8 cellular contexts compared by ENCODE assay signal in genomic region chr2:66577331-66578041, GRCh38.
DNase-seq lines count a peak whose midpoint lies in the region; ATAC-seq, FAIRE-seq and TF ChIP-seq lines count a peak whose summit lies in the region.

No MANE protein-coding gene starts in this region.

- H3K4me3 Mint-ChIP-seq in GM23338 (peak overlapping the region; percentile 74), astrocyte (ENCODE audit: unreplicated experiment) (peak overlapping the region; percentile 66)

- H3K27me3 Mint-ChIP-seq in GM23338 (ENCODE audit: insufficient read depth, low read depth, poor library complexity) (peaks cover 15% of the 10 kb centered on the region), astrocyte (ENCODE audit: low read depth, unreplicated experiment) (peaks cover 46% of the 10 kb centered on the region)

- peak overlapping the region; percentile 86 for H3K4me2 ChIP-seq in GM23338
- peak overlapping the region; percentile 96 for H3K4me2 ChIP-seq in astrocyte (ENCODE audit: low read length)

- H3K36me3 Mint-ChIP-seq in GM23338 (ENCODE audit: low read depth) (no peaks in the 10 kb centered on the region), astrocyte (ENCODE audit: low read depth, unreplicated experiment) (no peaks in the 10 kb centered on the region)

- H3K4me1 ChIP-seq in GM23338 (ENCODE audit: insufficient read depth) (peaks cover 40% of the 10 kb centered on the region), astrocyte (ENCODE audit: insufficient read depth, low read length) (peaks cover 25% of the 10 kb centered on the region), gastrocnemius medialis (peaks cover 19 to 30% of the 10 kb centered on the region in 2 donors)

- H4K20me1 ChIP-seq in GM23338 (replicated peaks; ENCODE audit: insufficient read depth) (peaks cover 6% of the 10 kb centered on the region; the same call in 1 of the 2 replicates), astrocyte (ENCODE audit: insufficient read depth, low read length) (no peaks in the 10 kb centered on the region)

- no peaks in the 10 kb centered on the region for H3K9me2 ChIP-seq in GM23338 (ENCODE audit: insufficient read depth)

- no peaks in the 10 kb centered on the region for H3K36me3 ChIP-seq in GM23338 (ENCODE audit: insufficient read depth)
- H3K36me3 ChIP-seq in astrocyte (ENCODE audit: insufficient read depth, low read length) = no peaks in the 10 kb centered on the region
- H3K36me3 ChIP-seq in gastrocnemius medialis = no peaks in the 10 kb centered on the region

- H3K9me3 Mint-ChIP-seq in GM23338 = peaks cover 4% of the 10 kb centered on the region; the same call in 2 of the 3 replicates
- no peaks in the 10 kb centered on the region for H3K9me3 Mint-ChIP-seq in astrocyte (ENCODE audit: unreplicated experiment)

- intact Hi-C loops in gastrocnemius medialis (cut with DNase I; ENCODE audit: low total_unique reads) = loop anchor here (10.0 kb wide), 1 partner anchor 1267 kb away; no protein-coding TSS in a partner anchor

- peak overlapping the region; percentile 61 for H3K4me3 ChIP-seq in GM23338
- H3K4me3 ChIP-seq in astrocyte (ENCODE audit: insufficient read depth, low read depth, low read length) = peak overlapping the region; percentile 40
- peak overlapping the region; percentile 10 for H3K4me3 ChIP-seq in iPS-11a (ENCODE audit: low read depth, low read length)
- H3K4me3 ChIP-seq in gastrocnemius medialis = peak overlapping the region; percentile 40 to 67 (median 44)

- no peak overlapping the region for H3K27ac ChIP-seq in GM23338 (ENCODE audit: low read depth)
- H3K27ac ChIP-seq in astrocyte (ENCODE audit: low read depth, low read length) = no peak overlapping the region
- no peak overlapping the region for H3K27ac ChIP-seq in gastrocnemius medialis

- ATAC-seq in GM23338 (peak; percentile 5), gastrocnemius medialis (peak; percentile 18 to 29), GM18498 (IDR thresholded peaks at IDR 0.05; ENCODE audit: unreplicated experiment) (no peak), GM19463 (IDR thresholded peaks at IDR 0.05; ENCODE audit: unreplicated experiment) (no peak)

- no peak for TF ChIP-seq POLR2A in gastrocnemius medialis (IDR thresholded peaks at IDR 0.05)

- FAIRE-seq in astrocyte (lab: Jason Lieb, UNC) = no peak

- H3K9ac ChIP-seq in astrocyte (ENCODE audit: low read length) = peak overlapping the region; percentile 74

- DNase-seq in GM23338 (ENCODE audit: low spot score) = peak; percentile 85
- no peak for DNase-seq in astrocyte (ENCODE audit: low read depth)
- DNase-seq in gastrocnemius medialis = no peak
- DNase-seq in DMS153 treated with DMSO at 0.1 percent for 48 hours (lab: John Stamatoyannopoulos, UW; ENCODE audit: unreplicated experiment) = no peak
- no peak for DNase-seq in stimulated activated CD4-positive, alpha-beta T cell treated with anti-CD3 and anti-CD28 coated beads, Interleukin-4, amount 100 ng/mL, for 1 hour

- H3K9me3 ChIP-seq in astrocyte (ENCODE audit: insufficient read depth, low read depth, low read length) (no peaks in the 10 kb centered on the region), gastrocnemius medialis (no peaks in the 10 kb centered on the region)

- H3K79me2 ChIP-seq in GM23338 (replicated peaks; ENCODE audit: insufficient read depth) (no peaks in the 10 kb centered on the region), astrocyte (ENCODE audit: insufficient read depth, low read length) (no peaks in the 10 kb centered on the region)

- H2AFZ ChIP-seq in GM23338 (peak overlapping the region; percentile 56), astrocyte (ENCODE audit: low read depth, low read length) (peak overlapping the region; percentile 14)

- in situ Hi-C loops in gastrocnemius medialis (cut with MboI; ENCODE audit: low sequenced_read_pairs in 4 of 4) = loop anchor here in 1 of 4 donors (25.0 kb wide), 1 partner anchor 1260 kb away; no protein-coding TSS in a partner anchor

- H3K27ac Mint-ChIP-seq in GM23338 (no peak overlapping the region), astrocyte (ENCODE audit: unreplicated experiment) (no peak overlapping the region)

- H3F3A ChIP-seq in GM23338 (replicated peaks; ENCODE audit: low read depth) = peaks cover 5% of the 10 kb centered on the region; the same call in 1 of the 2 replicates

- H3K27me3 ChIP-seq in GM23338 (ENCODE audit: insufficient read depth) (peaks cover 75% of the 10 kb centered on the region), astrocyte (ENCODE audit: insufficient read depth, low read length) (peaks cover 57% of the 10 kb centered on the region), gastrocnemius medialis (peaks cover 92 to 95% (median 94%) of the 10 kb centered on the region in 3 donors)

- H3K4me1 Mint-ChIP-seq in GM23338 (peaks cover 31% of the 10 kb centered on the region), astrocyte (ENCODE audit: low read depth, unreplicated experiment) (peaks cover 6% of the 10 kb centered on the region)

- TF ChIP-seq CTCF in GM23338 (conservative IDR thresholded peaks at IDR 0.05; ENCODE audit: low read depth in 2 of 2) = no peak
- no peak for TF ChIP-seq CTCF in astrocyte (IDR thresholded peaks at IDR 0.05; ENCODE audit: insufficient read depth, low read depth, low read length)
- no peak for TF ChIP-seq CTCF in gastrocnemius medialis (IDR thresholded peaks at IDR 0.05 in 4 of 5, conservative IDR thresholded peaks at IDR 0.05 in 1 of 5)

TF ChIP-seq in GM23338, 12 proteins besides CTCF, POLR2A, EP300 and RAD21 (continues in another document):
- no peak for TF ChIP-seq POLR2AphosphoS5 (IDR thresholded peaks at IDR 0.05; ENCODE audit: low read depth)
- TF ChIP-seq ETS1 (IDR thresholded peaks at IDR 0.05) = no peak
- TF ChIP-seq NANOG (IDR thresholded peaks at IDR 0.05; ENCODE audit: borderline replicate concordance) = no peak
- TF ChIP-seq JUNB (IDR thresholded peaks at IDR 0.05; ENCODE audit: unreplicated experiment) = no peak
- no peak for TF ChIP-seq REST (IDR thresholded peaks at IDR 0.05; ENCODE audit: unreplicated experiment)
- no peak for TF ChIP-seq CREB1 (CRISPR knock-in tag; IDR thresholded peaks at IDR 0.05; ENCODE audit: low read depth)
- peak; percentile 78 for TF ChIP-seq EZH2 (IDR thresholded peaks at IDR 0.05; ENCODE audit: low read depth, unreplicated experiment)

Comparison
In these comparisons a context has a peak if more than half of its experiments do, and no peak if none do; other contexts are left out.
1. ATAC-seq: peak in GM23338 (single experiment) and gastrocnemius medialis (2 of 2); none in GM18498 (single experiment) and GM19463 (single experiment).
2. H3K4me3 ChIP-seq: peak in every context shown above with its lines; median percentile 61 in GM23338; 44 in gastrocnemius medialis; 40 in astrocyte; 10 in iPS-11a.